8 cellular contexts compared by ENCODE assay signal in the genomic region with DNA sequence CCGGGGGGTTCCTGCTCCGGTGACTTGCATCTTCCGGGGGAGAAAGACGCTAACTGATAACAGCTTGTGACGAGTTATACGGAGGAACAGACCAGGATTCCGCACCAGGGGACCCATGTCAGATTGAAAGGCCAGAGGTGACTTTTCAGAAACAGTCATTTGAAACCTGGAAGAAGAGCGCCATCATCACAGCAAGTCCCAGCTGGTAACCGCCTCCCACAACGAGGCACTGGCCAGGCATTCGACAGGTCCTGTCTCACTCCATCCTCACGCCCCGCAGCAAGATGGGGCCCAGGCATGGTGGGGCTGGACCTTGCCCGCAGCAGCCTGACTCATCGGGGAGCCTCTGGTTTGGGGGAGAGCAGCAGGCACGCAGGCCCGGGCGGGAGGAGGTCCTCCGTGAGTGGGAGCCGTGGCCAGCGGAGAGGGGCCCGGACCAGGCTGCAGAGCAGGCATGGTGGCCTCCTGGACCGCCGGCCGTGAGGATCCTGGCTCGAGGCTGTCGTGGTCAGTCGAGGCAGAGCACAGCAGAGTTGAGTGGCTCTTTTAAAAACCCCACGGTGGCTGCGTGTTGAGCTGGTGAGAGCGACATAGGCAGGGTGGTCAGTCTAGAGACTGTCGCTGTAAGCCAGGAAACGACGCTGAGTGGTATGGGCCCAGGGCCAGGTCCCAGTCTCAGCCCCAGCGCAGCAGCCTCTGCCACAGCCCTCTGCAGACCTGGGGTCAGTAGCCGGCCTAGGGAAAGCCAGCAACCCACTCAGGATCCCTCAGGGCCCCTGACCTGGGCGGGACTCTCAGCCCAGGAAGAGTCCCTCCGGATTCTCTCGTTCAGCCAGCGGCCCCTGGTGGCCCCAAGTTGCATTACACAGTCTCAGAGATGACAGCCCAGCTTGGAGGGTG.
A peak's percentile ranks its signal among the peaks of the same experiment; 100 is the strongest.
DNase-seq lines count a peak whose midpoint lies in the region; ATAC-seq and TF ChIP-seq lines count a peak whose summit lies in the region.

No MANE protein-coding gene starts in this region.

- H3K4me1 Mint-ChIP-seq in activated T-cell treated with anti-CD3 and anti-CD28 coated beads, Interleukin-2, amount 50 U/mL, for 4 hours (ENCODE audit: low read depth) = peaks cover 13% of the 10 kb centered on the region

- H3K36me3 ChIP-seq in NT2/D1 (ENCODE audit: insufficient read depth, insufficient read length, low read length) (peaks cover 35% of the 10 kb centered on the region), ovary (no peaks in the 10 kb centered on the region), tibial artery (peaks cover 0 to 34% (median 17%) of the 10 kb centered on the region in 3 donors)

- H3K27me3 Mint-ChIP-seq in activated T-cell treated with anti-CD3 and anti-CD28 coated beads, Interleukin-2, amount 50 U/mL, for 4 hours (ENCODE audit: low read depth) = no peaks in the 10 kb centered on the region

- H3K27ac ChIP-seq in foreskin keratinocyte = no peak overlapping the region
- H3K27ac ChIP-seq in ovary = peak overlapping the region in 1 of 2 donors; percentile 24
- H3K27ac ChIP-seq in tibial artery = no peak overlapping the region

- 56 to 63% (median 59%) methylated on average over 39 to 40 of the region's 40 CpGs for WGBS in ovary, 3 donors

- intact Hi-C loops in ovary (cut with DNase I) (loop anchor here in 2 of 4 donors (2.0 to 10.0 kb wide), 2 partner anchors 229 to 233 kb away; no protein-coding TSS in a partner anchor), tibial artery (cut with DNase I; ENCODE audit: low total_unique reads) (loop anchor here (5.0 kb wide), 1 partner anchor 232 kb away; no protein-coding TSS in a partner anchor)

- H3K9ac ChIP-seq in NT2/D1 (ENCODE audit: insufficient read length, low read depth) = peak overlapping the region; percentile 50

- ATAC-seq in HG03558 (IDR thresholded peaks at IDR 0.05; ENCODE audit: extremely low read depth, unreplicated experiment) (peak; percentile 64), foreskin keratinocyte (peak; percentile 89)
- peak; percentile 86 to 87 for ATAC-seq in activated T-cell treated with anti-CD3 and anti-CD28 coated beads, Interleukin-2, amount 50 U/mL, for 4 hours

- DNase-seq in DMS153 treated with DMSO at 0.1 percent for 48 hours (lab: John Stamatoyannopoulos, UW; ENCODE audit: unreplicated experiment) (peak; percentile 73), GM20000 (ENCODE audit: low spot score) (peak; percentile 91), NT2/D1 (ENCODE audit: low read depth, low spot score) (no peak), foreskin keratinocyte (peak in 1 of 2 donors; percentile 39), ovary (peak; percentile 69 to 88 (median 82)), tibial artery (peak; percentile 78 to 82)
- DNase-seq in activated T-cell treated with anti-CD3 and anti-CD28 coated beads, Interleukin-2, amount 50 U/mL, for 4 hours = peak; percentile 78

- H3K36me3 Mint-ChIP-seq in activated T-cell treated with anti-CD3 and anti-CD28 coated beads, Interleukin-2, amount 50 U/mL, for 4 hours (ENCODE audit: insufficient read depth) = peaks cover 35% of the 10 kb centered on the region

- TF ChIP-seq POLR2A in ovary (IDR thresholded peaks at IDR 0.05) = no peak

- no peaks in the 10 kb centered on the region for H3K27me3 ChIP-seq in NT2/D1 (ENCODE audit: insufficient read depth, insufficient read length)
- no peaks in the 10 kb centered on the region for H3K27me3 ChIP-seq in foreskin keratinocyte
- H3K27me3 ChIP-seq in ovary = no peaks in the 10 kb centered on the region
- H3K27me3 ChIP-seq in tibial artery = no peaks in the 10 kb centered on the region

- H3K4me3 Mint-ChIP-seq in activated T-cell treated with anti-CD3 and anti-CD28 coated beads, Interleukin-2, amount 50 U/mL, for 4 hours = peak overlapping the region; percentile 66

- H3K4me3 ChIP-seq in NT2/D1 (ENCODE audit: insufficient read length, low read depth) (no peak overlapping the region), ovary (no peak overlapping the region), tibial artery (peak overlapping the region in 1 of 2 donors; percentile 19)

- peaks cover 3% of the 10 kb centered on the region; the same call in 1 of the 2 replicates for H3K9me3 ChIP-seq in NT2/D1 (ENCODE audit: insufficient read depth, low read length)
- no peaks in the 10 kb centered on the region for H3K9me3 ChIP-seq in ovary
- H3K9me3 ChIP-seq in tibial artery = no peaks in the 10 kb centered on the region

- no peak for TF ChIP-seq EP300 in ovary (IDR thresholded peaks at IDR 0.05)

- H3K9me3 Mint-ChIP-seq in activated T-cell treated with anti-CD3 and anti-CD28 coated beads, Interleukin-2, amount 50 U/mL, for 4 hours = peaks cover 7% of the 10 kb centered on the region

- H3K4me1 ChIP-seq in NT2/D1 (ENCODE audit: insufficient read depth, insufficient read length) (peaks cover 5% of the 10 kb centered on the region), foreskin keratinocyte (no peaks in the 10 kb centered on the region), ovary (ENCODE audit: insufficient read depth) (no peaks in the 10 kb centered on the region), tibial artery (peaks cover 0 to 8% (median 4%) of the 10 kb centered on the region in 4 donors)

- peak; percentile 90 for TF ChIP-seq CTCF in GM20000 (IDR thresholded peaks at IDR 0.05; ENCODE audit: extremely low read depth, missing control alignments)
- peak; percentile 79 for TF ChIP-seq CTCF in foreskin keratinocyte (conservative IDR thresholded peaks at IDR 0.05)
- peak; percentile 70 to 90 (median 89) for TF ChIP-seq CTCF in ovary (IDR thresholded peaks at IDR 0.05)
- peak; percentile 85 to 91 for TF ChIP-seq CTCF in tibial artery (IDR thresholded peaks at IDR 0.05)
